7 cellular contexts compared by ENCODE assay signal in genomic region chr9:137843355-137843754, GRCh38. TPM values are rescaled to one million over a fixed set of nuclear protein-coding genes. Genes with fewer than 3 reads are reported as not detected.
"Had no signal": no experiment of that assay in that cellular context is flagged by ENCODE, and none has a peak within 500 bp of the region (broad histone marks: within the 10 kb centered on the region; RNA-seq: fewer than 3 reads in every experiment).

No MANE protein-coding gene starts in this region.

- ATAC-seq: GM23338 had no signal

- H3K4me3 ChIP-seq: GM23338 had no signal

- H3K4me2 ChIP-seq: GM23338 had no signal

- H2AFZ ChIP-seq: GM23338 had no signal

- DNase-seq: H9, HCEC 1CT, HFFc6, IMR-90, KBM-7 had no signal

RNA-seq across cellular contexts. Expression of gene CACNA1B, which starts 34.2 kb away (rescaled TPM):
- total RNA-seq: HFFc6, HT-29, IMR-90 had no signal
